Comparison of ENCODE assay signal across 8 cellular contexts in the genomic region with DNA sequence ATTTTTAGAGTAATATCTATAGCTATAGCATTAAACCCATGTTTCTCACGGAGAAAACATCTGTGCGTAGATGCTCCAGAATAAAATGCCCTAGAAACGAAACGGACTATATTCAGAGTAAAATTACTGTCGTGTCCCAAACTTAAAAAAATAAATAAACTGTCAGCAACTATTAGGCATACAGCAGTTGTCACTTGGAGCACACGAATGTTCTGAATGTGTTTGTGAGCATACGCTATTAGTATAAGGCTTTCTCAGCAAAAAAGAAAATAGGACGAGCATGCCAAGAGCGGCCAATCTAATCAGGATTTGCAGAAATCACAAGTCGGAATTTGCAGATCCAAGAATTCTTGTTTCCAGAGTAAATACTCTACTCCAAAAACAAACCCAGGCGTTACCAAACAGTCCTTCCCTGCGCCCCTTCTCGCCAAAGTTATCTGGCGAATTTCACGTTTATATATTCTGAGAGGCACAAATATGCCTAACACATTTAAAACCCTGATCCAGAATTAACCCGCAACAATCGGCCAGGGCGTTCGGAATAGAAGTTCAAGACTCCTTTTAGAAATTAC. TPM values are rescaled to one million over a fixed set of nuclear protein-coding genes. Genes with fewer than 3 reads are reported as not detected.
DNase-seq lines count a peak whose midpoint lies in the region; ATAC-seq and TF ChIP-seq lines count a peak whose summit lies in the region.

No MANE protein-coding gene starts in this region.

- H3K27ac ChIP-seq in ACC112 (ENCODE audit: low read depth, low read length) (no peak overlapping the region), breast epithelium (peak overlapping the region; percentile 92 to 94), lung (ENCODE audit: low read depth in 1 of 2, low read length in 1 of 2) (peak overlapping the region; percentile 74 to 100)

- 4 to 6% methylated on average over 19 of the region's 19 CpGs for WGBS in lung, 2 donors

- H3K4me1 ChIP-seq in ACC112 (ENCODE audit: control insufficient read depth, insufficient read depth, low read length, unreplicated experiment) (peaks cover 24% of the 10 kb centered on the region), breast epithelium (peaks cover 0 to 4% of the 10 kb centered on the region in 2 donors), lung (ENCODE audit: control insufficient read depth in 2 of 2, insufficient read depth in 2 of 2, low read length in 2 of 2) (peaks cover 1 to 14% of the 10 kb centered on the region in 2 donors)

- H3K27ac Mint-ChIP-seq in HFFc6 = peak overlapping the region; percentile 85
- peak overlapping the region; percentile 99 for H3K27ac Mint-ChIP-seq in type B pancreatic cell

- DNase-seq in HFFc6 = no peak
- no peak for DNase-seq in breast epithelium (ENCODE audit: low spot score in 2 of 2)
- no peak for DNase-seq in lung (ENCODE audit: low spot score)
- DNase-seq in type B pancreatic cell (ENCODE audit: extremely low spot score, unreplicated experiment) = no peak
- no peak for DNase-seq in DMS153 treated with DMSO at 0.1 percent for 48 hours (lab: John Stamatoyannopoulos, UW; ENCODE audit: unreplicated experiment)
- DNase-seq in T1000 (lab: John Stamatoyannopoulos, UW) = no peak

- no peak for TF ChIP-seq CTCF in HFFc6 (IDR thresholded peaks at IDR 0.05)
- no peak for TF ChIP-seq CTCF in breast epithelium (IDR thresholded peaks at IDR 0.05)
- TF ChIP-seq CTCF in lung (IDR thresholded peaks at IDR 0.05; ENCODE audit: control extremely low read depth, extremely low read depth) = no peak
- TF ChIP-seq CTCF in type B pancreatic cell (conservative IDR thresholded peaks at IDR 0.05) = no peak

- H3K4me3 Mint-ChIP-seq in HFFc6 = peak overlapping the region; percentile 98
- H3K4me3 Mint-ChIP-seq in type B pancreatic cell = peak overlapping the region; percentile 96

- H3K9me3 Mint-ChIP-seq in HFFc6 (no peaks in the 10 kb centered on the region), type B pancreatic cell (no peaks in the 10 kb centered on the region)

- H3K36me3 ChIP-seq in ACC112 (ENCODE audit: insufficient read depth, low read length) = no peaks in the 10 kb centered on the region
- H3K36me3 ChIP-seq in breast epithelium = no peaks in the 10 kb centered on the region
- H3K36me3 ChIP-seq in lung (ENCODE audit: control insufficient read depth in 2 of 2, insufficient read depth in 2 of 2, low read length in 2 of 2) = peaks cover under 1 to 2% of the 10 kb centered on the region in 2 donors

- peak overlapping the region; percentile 68 for H2AFZ ChIP-seq in ACC112 (ENCODE audit: low read length, unreplicated experiment)

- H3K79me2 ChIP-seq in ACC112 (ENCODE audit: control insufficient read depth, insufficient read depth, low read length, unreplicated experiment) = peaks cover 27% of the 10 kb centered on the region

- no peak for TF ChIP-seq POLR2A in breast epithelium (IDR thresholded peaks at IDR 0.05)

- H3K4me1 Mint-ChIP-seq in HFFc6 (ENCODE audit: low read depth) = peaks cover 48% of the 10 kb centered on the region
- H3K4me1 Mint-ChIP-seq in type B pancreatic cell (ENCODE audit: unreplicated experiment) = peaks cover 26% of the 10 kb centered on the region

- no peaks in the 10 kb centered on the region for H3K27me3 ChIP-seq in ACC112 (ENCODE audit: insufficient read depth, low read length)
- no peaks in the 10 kb centered on the region for H3K27me3 ChIP-seq in breast epithelium
- H3K27me3 ChIP-seq in lung (ENCODE audit: control insufficient read depth, insufficient read depth) = no peaks in the 10 kb centered on the region

- no peaks in the 10 kb centered on the region for H3K9me3 ChIP-seq in breast epithelium
- H3K9me3 ChIP-seq in lung (ENCODE audit: control insufficient read depth in 2 of 2, insufficient read depth in 1 of 2, low read length in 1 of 2) = no peaks in the 10 kb centered on the region

- intact Hi-C loops in breast epithelium (cut with DNase I; ENCODE audit: low total_unique reads) = no loop called here

- H3K4me3 ChIP-seq in ACC112 (ENCODE audit: low read depth, low read length) (peak overlapping the region; percentile 91), breast epithelium (peak overlapping the region; percentile 68 to 90 (median 72)), lung (peak overlapping the region; percentile 53)

- H3K36me3 Mint-ChIP-seq in HFFc6 (ENCODE audit: low read depth) (peaks cover 6% of the 10 kb centered on the region; the same call in 1 of the 2 replicates), type B pancreatic cell (no peaks in the 10 kb centered on the region)

- no peak for ATAC-seq in lung (ENCODE audit: insufficient read depth, low FRiP score)
- ATAC-seq in GM19455 (IDR thresholded peaks at IDR 0.05; ENCODE audit: unreplicated experiment) = no peak

- H3K27me3 Mint-ChIP-seq in HFFc6 (ENCODE audit: insufficient read depth) (no peaks in the 10 kb centered on the region; the same call in 1 of the 2 replicates), type B pancreatic cell (peaks cover 3% of the 10 kb centered on the region)

RNA-seq across cellular contexts. Expression of gene PTPN21, which starts 0.8 kb away (rescaled TPM):
- 10 to 100 TPM; 22.0 to 25.9 (median 24.9) TPM for total RNA-seq in HFFc6 (2021; fragmentation: NEBNext Ultra II Directional; extraction: Animal tissue kit (Norgen Biotek cat#: 25700))
- total RNA-seq in breast epithelium (10 to 100 TPM; 14.4 to 18.1 (median 14.5) TPM), lung (10 to 100 TPM; 31.6 to 39.3 TPM), type B pancreatic cell (ENCODE audit: low replicate concordance) (19.6 and 21.4 TPM in 2 replicates)
- 1 to 10 TPM; 8.2 to 8.7 TPM for polyA plus RNA-seq in lung

RNA-seq across cellular contexts. Expression of gene ZC3H14, which starts 8.9 kb away (rescaled TPM):
- 10 to 100 TPM; 56.4 to 65.1 (median 58.9) TPM for total RNA-seq in HFFc6 (2021; fragmentation: NEBNext Ultra II Directional; extraction: Animal tissue kit (Norgen Biotek cat#: 25700))
- total RNA-seq in breast epithelium (100 to 1,000 TPM in 1 of 3 donors, 10 to 100 TPM in 2; 75.7 to 102 (median 76.7) TPM), lung (10 to 100 TPM; 46.9 to 79.7 TPM), type B pancreatic cell (ENCODE audit: low replicate concordance) (58.5 and 90.0 TPM in 2 replicates)
- polyA plus RNA-seq in lung = 10 to 100 TPM; 21.9 to 25.8 TPM
